Comparison of ENCODE assay signal across 22 cellular contexts in the genomic region with DNA sequence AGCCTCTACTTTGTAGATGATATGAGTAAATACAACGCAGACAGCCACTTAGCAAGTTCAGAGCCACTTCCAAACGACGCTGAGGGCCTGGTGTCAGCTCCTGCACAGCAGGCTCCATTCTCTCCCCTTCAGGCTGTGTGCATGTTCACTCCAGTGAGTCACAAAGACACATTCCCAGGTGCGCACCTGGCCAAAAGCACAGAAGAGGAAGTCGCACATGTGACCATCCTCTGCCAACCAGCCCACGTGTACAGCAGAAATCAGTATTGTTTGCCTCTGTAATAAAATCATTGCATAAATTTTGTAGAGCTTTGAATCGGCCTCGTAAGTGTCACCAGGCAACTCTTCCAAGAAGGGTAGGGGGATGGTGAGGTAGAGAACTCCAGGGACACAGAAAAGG. TPM values are rescaled to one million over a fixed set of nuclear protein-coding genes. Genes with fewer than 3 reads are reported as not detected.
DNase-seq lines count a peak whose midpoint lies in the region; ATAC-seq, FAIRE-seq and TF ChIP-seq lines count a peak whose summit lies in the region.
"Had no signal": no experiment of that assay in that cellular context is flagged by ENCODE, and none has a peak within 500 bp of the region (broad histone marks: within the 10 kb centered on the region; RNA-seq: fewer than 3 reads in every experiment).

No MANE protein-coding gene starts in this region.

- no peak overlapping the region for H3K27ac ChIP-seq in OCI-LY7 (ENCODE audit: low read depth, low read length, poor library complexity, severe bottlenecking)
- no peak overlapping the region for H3K27ac ChIP-seq in keratinocyte (ENCODE audit: control insufficient read depth, insufficient read depth, low read length)
- H3K27ac ChIP-seq in PC-3 (ENCODE audit: low read length): no peak overlapping the region
- H3K27ac ChIP-seq: lower lobe of right lung, psoas muscle, SK-N-MC had no signal

- H3K9ac ChIP-seq in keratinocyte (ENCODE audit: control insufficient read depth, extremely low read depth, insufficient read depth, low read length) (no peak overlapping the region), PC-3 (ENCODE audit: low read length) (no peak overlapping the region)

- no peak for TF ChIP-seq CTCF in OCI-LY7 (conservative IDR thresholded peaks at IDR 0.05; ENCODE audit: low read length)
- TF ChIP-seq CTCF in keratinocyte (optimal IDR thresholded peaks at IDR 0.05 in 1 of 3, IDR thresholded peaks at IDR 0.05 in 1 of 3, conservative IDR thresholded peaks at IDR 0.05 in 1 of 3; ENCODE audit: extremely low read depth in 1 of 3, insufficient read depth in 2 of 3, low read length in 3 of 3): no peak
- TF ChIP-seq CTCF in mesothelial cell of epicardium (IDR thresholded peaks at IDR 0.05; ENCODE audit: unreplicated experiment): no peak
- TF ChIP-seq CTCF in PC-3 (conservative IDR thresholded peaks at IDR 0.05; ENCODE audit: low read depth, low read length): no peak

- H3K36me3 ChIP-seq in OCI-LY7 (ENCODE audit: insufficient read depth, low read length) (no peaks in the 10 kb centered on the region), keratinocyte (ENCODE audit: control insufficient read depth in 2 of 2, extremely low read depth in 1 of 2, insufficient read depth in 2 of 2, low read length in 2 of 2) (no peaks in the 10 kb centered on the region), PC-3 (ENCODE audit: low read depth, low read length) (no peaks in the 10 kb centered on the region)
- H3K36me3 ChIP-seq: lower lobe of right lung, stomach had no signal

- H2AFZ ChIP-seq in OCI-LY7 (ENCODE audit: low read length) (peak overlapping the region; percentile 80), keratinocyte (ENCODE audit: control insufficient read depth, low read length) (no peak overlapping the region), PC-3 (ENCODE audit: low read length) (no peak overlapping the region)

- no peak for DNase-seq in GM12891 (ENCODE audit: insufficient read length, low spot score)
- peak; percentile 90 to 99 for DNase-seq in NCI-H2081 (lab: John Stamatoyannopoulos, UW)
- DNase-seq in OCI-LY7 (ENCODE audit: low spot score): peak; percentile 83
- DNase-seq in keratinocyte (ENCODE audit: low read depth, low spot score): no peak
- no peak for DNase-seq in NCI-H446 treated with DMSO at 0.1 percent for 48 hours (lab: John Stamatoyannopoulos, UW)
- no peak for DNase-seq in activated naive CD4-positive, alpha-beta T cell treated with anti-CD3 and anti-CD28 coated beads, Interleukin-2, amount 50 U/mL, for 72 hours (ENCODE audit: low spot score in 2 of 2)
- DNase-seq in mesothelial cell of epicardium (ENCODE audit: low spot score in 2 of 2, unreplicated experiment in 2 of 2): no peak
- DNase-seq in PC-3: no peak
- DNase-seq: activated T-cell treated with anti-CD3 and anti-CD28 coated beads, Interleukin-2, amount 50 U/mL, for 1 hour; caudate nucleus; effector memory CD8-positive, alpha-beta T cell; foreskin fibroblast; HFFc6; lower lobe of right lung; MV-4-11; naive thymus-derived CD8-positive, alpha-beta T cell; psoas muscle; stimulated activated CD4-positive, alpha-beta T cell treated with anti-CD3 and anti-CD28 coated beads, Interleukin-12 subunit alpha, Interleukin-12 subunit beta, amount 100 ng/mL, for 4 hours; stomach had no signal

- H3K4me3 ChIP-seq in OCI-LY7 (ENCODE audit: low read depth, low read length, poor library complexity, severe bottlenecking) (no peak overlapping the region), keratinocyte (ENCODE audit: control insufficient read depth in 2 of 3, extremely low read depth in 1 of 3, insufficient read depth in 2 of 3, low read depth in 1 of 3, low read length in 3 of 3) (no peak overlapping the region), PC-3 (ENCODE audit: low read length) (no peak overlapping the region)
- H3K4me3 ChIP-seq: lower lobe of right lung, psoas muscle, SK-N-MC, stomach had no signal

- H3K36me3 Mint-ChIP-seq in activated naive CD4-positive, alpha-beta T cell treated with anti-CD3 and anti-CD28 coated beads, Interleukin-2, amount 50 U/mL, for 72 hours: no peaks in the 10 kb centered on the region
- H3K36me3 Mint-ChIP-seq in mesothelial cell of epicardium: no peaks in the 10 kb centered on the region

- dilution Hi-C loops in keratinocyte (cut with MboI; ENCODE audit: extremely low pct_ligation_motif_present, low sequenced_read_pairs): no loop called here

- H3K27me3 Mint-ChIP-seq in mesothelial cell of epicardium (ENCODE audit: low read depth): no peaks in the 10 kb centered on the region
- H3K27me3 Mint-ChIP-seq: activated CD4-positive, alpha-beta T cell treated with anti-CD3 and anti-CD28 coated beads, Interleukin-2, amount 10 ng/mL, durations not matched to agents 24 days and 14 days; effector memory CD8-positive, alpha-beta T cell; IgD-negative memory B cell; naive thymus-derived CD8-positive, alpha-beta T cell had no signal

- H3K27me3 ChIP-seq in keratinocyte (ENCODE audit: control insufficient read depth, extremely low read depth, insufficient read depth, low read length): no peaks in the 10 kb centered on the region
- no peaks in the 10 kb centered on the region for H3K27me3 ChIP-seq in PC-3 (ENCODE audit: low read length)
- H3K27me3 ChIP-seq: stomach had no signal

- CTCF ChIA-PET in OCI-LY7 (lab: Charles Lee; ENCODE audit: unreplicated experiment) (no interaction called here), PC-3 (lab: Charles Lee) (no interaction called here)

- no peaks in the 10 kb centered on the region for H3F3A ChIP-seq in PC-3 (ENCODE audit: low read length, unreplicated experiment)

- no peaks in the 10 kb centered on the region for H3K79me2 ChIP-seq in OCI-LY7 (ENCODE audit: insufficient read depth, low read depth, low read length)
- no peaks in the 10 kb centered on the region for H3K79me2 ChIP-seq in keratinocyte (ENCODE audit: control insufficient read depth, insufficient read depth, low read length)
- H3K79me2 ChIP-seq in PC-3 (ENCODE audit: low read length): no peaks in the 10 kb centered on the region

- FAIRE-seq in GM12891 (lab: Jason Lieb, UNC) (no peak), keratinocyte (lab: Jason Lieb, UNC) (peak; percentile 26)

- no peaks in the 10 kb centered on the region for H3K9me1 ChIP-seq in keratinocyte (ENCODE audit: control insufficient read depth, extremely low read depth, insufficient read depth, low read length)

- peaks cover 17% of the 10 kb centered on the region for H3K4me1 ChIP-seq in OCI-LY7 (ENCODE audit: insufficient read depth, low read length, poor library complexity, severe bottlenecking)
- H3K4me1 ChIP-seq in keratinocyte (ENCODE audit: control insufficient read depth, extremely low read depth, insufficient read depth, low read length): no peaks in the 10 kb centered on the region
- H3K4me1 ChIP-seq in PC-3 (ENCODE audit: insufficient read depth, low read length): no peaks in the 10 kb centered on the region
- H3K4me1 ChIP-seq: lower lobe of right lung, psoas muscle had no signal

- H3K4me3 Mint-ChIP-seq in mesothelial cell of epicardium: no peak overlapping the region
- H3K4me3 Mint-ChIP-seq: activated CD4-positive, alpha-beta T cell treated with anti-CD3 and anti-CD28 coated beads, Interleukin-2, amount 10 ng/mL, durations not matched to agents 24 days and 14 days; effector memory CD8-positive, alpha-beta T cell; HFFc6; IgD-negative memory B cell; naive thymus-derived CD8-positive, alpha-beta T cell had no signal

- H3K4me2 ChIP-seq in OCI-LY7 (ENCODE audit: low read length) (peak overlapping the region; percentile 52), keratinocyte (ENCODE audit: control insufficient read depth, extremely low read depth, insufficient read depth, low read depth, low read length) (no peak overlapping the region), PC-3 (ENCODE audit: low read length) (no peak overlapping the region)

- H3K9me3 ChIP-seq in OCI-LY7 (ENCODE audit: low read length) (no peaks in the 10 kb centered on the region), keratinocyte (ENCODE audit: control insufficient read depth, low read depth, low read length) (no peaks in the 10 kb centered on the region), PC-3 (ENCODE audit: low read length) (no peaks in the 10 kb centered on the region)
- H3K9me3 ChIP-seq: lower lobe of right lung, psoas muscle, stomach had no signal

- no peak for TF ChIP-seq POLR2A in GM12891 (IDR thresholded peaks at IDR 0.05; ENCODE audit: low read depth, low read length)

- POLR2A ChIA-PET in OCI-LY7 (lab: Charles Lee): interaction anchor here (1.5 kb wide), 1 partner anchor 33 kb away, joined by 3 read pairs; no protein-coding TSS in a partner anchor
- POLR2A ChIA-PET in PC-3 (lab: Charles Lee; ENCODE audit: unreplicated experiment): no interaction called here

- no peaks in the 10 kb centered on the region for H3K9me3 Mint-ChIP-seq in activated naive CD4-positive, alpha-beta T cell treated with anti-CD3 and anti-CD28 coated beads, Interleukin-2, amount 50 U/mL, for 72 hours
- no peaks in the 10 kb centered on the region for H3K9me3 Mint-ChIP-seq in mesothelial cell of epicardium
- H3K9me3 Mint-ChIP-seq: activated CD4-positive, alpha-beta T cell treated with anti-CD3 and anti-CD28 coated beads, Interleukin-2, amount 10 ng/mL, durations not matched to agents 24 days and 14 days; effector memory CD8-positive, alpha-beta T cell; HFFc6; IgD-negative memory B cell; naive thymus-derived CD8-positive, alpha-beta T cell had no signal

- H3K9me2 ChIP-seq in OCI-LY7 (ENCODE audit: insufficient read depth, low read length) (no peaks in the 10 kb centered on the region), PC-3 (replicated peaks; ENCODE audit: low read length) (no peaks in the 10 kb centered on the region)

- H3K4me1 Mint-ChIP-seq in mesothelial cell of epicardium: peaks cover 5% of the 10 kb centered on the region
- H3K4me1 Mint-ChIP-seq: activated CD4-positive, alpha-beta T cell treated with anti-CD3 and anti-CD28 coated beads, Interleukin-2, amount 10 ng/mL, durations not matched to agents 24 days and 14 days; naive thymus-derived CD8-positive, alpha-beta T cell had no signal

- intact Hi-C loops in OCI-LY7 (cut with micrococcal nuclease; ENCODE audit: unreplicated experiment) (no loop called here), PC-3 (cut with micrococcal nuclease) (no loop called here)

- H3K27ac Mint-ChIP-seq in activated naive CD4-positive, alpha-beta T cell treated with anti-CD3 and anti-CD28 coated beads, Interleukin-2, amount 50 U/mL, for 72 hours: no peak overlapping the region
- no peak overlapping the region for H3K27ac Mint-ChIP-seq in mesothelial cell of epicardium
- H3K27ac Mint-ChIP-seq: activated CD4-positive, alpha-beta T cell treated with anti-CD3 and anti-CD28 coated beads, Interleukin-2, amount 10 ng/mL, durations not matched to agents 24 days and 14 days; effector memory CD8-positive, alpha-beta T cell; HFFc6; IgD-negative memory B cell had no signal

- H4K20me1 ChIP-seq in OCI-LY7 (ENCODE audit: insufficient read depth, low read length): no peaks in the 10 kb centered on the region
- H4K20me1 ChIP-seq in keratinocyte (ENCODE audit: control insufficient read depth, extremely low read depth, insufficient read depth, low read length): no peaks in the 10 kb centered on the region
- H4K20me1 ChIP-seq in PC-3 (ENCODE audit: low read length): no peaks in the 10 kb centered on the region

- no peak for ATAC-seq in activated naive CD4-positive, alpha-beta T cell treated with anti-CD3 and anti-CD28 coated beads, Interleukin-2, amount 50 U/mL, for 72 hours
- ATAC-seq in PC-3: no peak
- ATAC-seq: effector memory CD8-positive, alpha-beta T cell; lower lobe of right lung; naive thymus-derived CD8-positive, alpha-beta T cell; psoas muscle had no signal

- BruUV-seq in OCI-LY7 (replicated peaks; lab: Mats Ljungman, UMichigan) (no TSS peak), PC-3 (replicated peaks; lab: Mats Ljungman, UMichigan) (no TSS peak)

RNA-seq across cellular contexts. Expression of a gene that starts 19.5 kb away (rescaled TPM):
- polyA plus RNA-seq in GM12891 (2012; ENCODE audit: low read depth, missing spikeins): 0.05 TPM
- 0.19 and 0.44 TPM in 2 replicates for total RNA-seq in OCI-LY7 (2014; rRNA removed; shearing (Covaris generic))
- total RNA-seq in OCI-LY7 (2022): 0.23 and 0.39 TPM in 2 replicates
- 0.09 to 0.23 TPM (median 0.22 TPM) in 3 replicates for polyA plus RNA-seq in keratinocyte
- 0.70 TPM for polyA plus RNA-seq in keratinocyte (2011; ENCODE audit: low read depth)
- polyA plus RNA-seq in keratinocyte (2011; cell fraction: cytosol; rRNA removed): 0.04 and 0.06 TPM in 2 replicates
- 1.3 TPM in 2 replicates for polyA plus RNA-seq in keratinocyte (2011; cell fraction: nucleus; rRNA removed)
- polyA plus RNA-seq in keratinocyte (2012; ENCODE audit: low replicate concordance): 0.05 and 0.08 TPM in 2 replicates
- polyA minus RNA-seq in keratinocyte: 0.10 to 0.16 TPM in 2 of 3 replicates, not detected in the other
- not detected for polyA minus RNA-seq in keratinocyte (2011; cell fraction: cytosol; rRNA and poly(A)+ RNA removed)
- 0.32 and 0.54 TPM in 2 replicates for polyA minus RNA-seq in keratinocyte (2011; cell fraction: nucleus; rRNA and poly(A)+ RNA removed)
- under 1 TPM; 0.05 to 0.43 TPM for total RNA-seq in activated naive CD4-positive, alpha-beta T cell treated with anti-CD3 and anti-CD28 coated beads, Interleukin-2, amount 50 U/mL, for 72 hours
- total RNA-seq in mesothelial cell of epicardium: 0.54 to 1.4 TPM (median 0.54 TPM) in 3 replicates
- total RNA-seq in PC-3 (2014; rRNA removed): 0.07 TPM in 1 of 2 replicates, not detected in the other
- polyA plus RNA-seq: IgD-negative memory B cell had no signal

RNA-seq across cellular contexts. Expression of a gene that starts 40.3 kb away (rescaled TPM):
- polyA plus RNA-seq in GM12891 (2012; ENCODE audit: low read depth, missing spikeins): 16.3 TPM
- 32.2 and 40.0 TPM in 2 replicates for total RNA-seq in OCI-LY7 (2014; rRNA removed; shearing (Covaris generic))
- total RNA-seq in OCI-LY7 (2022): 46.4 and 52.3 TPM in 2 replicates
- polyA plus RNA-seq in keratinocyte: 15.8 to 28.3 TPM (median 22.6 TPM) in 3 replicates
- 17.1 TPM for polyA plus RNA-seq in keratinocyte (2011; ENCODE audit: low read depth)
- polyA plus RNA-seq in keratinocyte (2011; cell fraction: cytosol; rRNA removed): 12.8 and 18.6 TPM in 2 replicates
- 16.6 and 24.5 TPM in 2 replicates for polyA plus RNA-seq in keratinocyte (2011; cell fraction: nucleus; rRNA removed)
- 10.1 and 22.1 TPM in 2 replicates for polyA plus RNA-seq in keratinocyte (2012; ENCODE audit: low replicate concordance)
- 4.6 to 15.2 TPM (median 6.0 TPM) in 3 replicates for polyA minus RNA-seq in keratinocyte
- 11.5 TPM for polyA minus RNA-seq in keratinocyte (2011; cell fraction: cytosol; rRNA and poly(A)+ RNA removed)
- polyA minus RNA-seq in keratinocyte (2011; cell fraction: nucleus; rRNA and poly(A)+ RNA removed): 9.4 and 16.3 TPM in 2 replicates
- 10 to 100 TPM; 22.0 to 33.9 TPM for total RNA-seq in activated naive CD4-positive, alpha-beta T cell treated with anti-CD3 and anti-CD28 coated beads, Interleukin-2, amount 50 U/mL, for 72 hours
- 28.5 to 29.7 TPM (median 29.0 TPM) in 3 replicates for total RNA-seq in mesothelial cell of epicardium
- 21.5 and 25.4 TPM in 2 replicates for total RNA-seq in PC-3 (2014; rRNA removed)

RNA-seq across cellular contexts. Expression of a gene that starts 52.7 kb away (rescaled TPM):
- 29.8 TPM for polyA plus RNA-seq in GM12891 (2012; ENCODE audit: low read depth, missing spikeins)
- total RNA-seq in OCI-LY7 (2014; rRNA removed; shearing (Covaris generic)): 35.4 and 47.1 TPM in 2 replicates
- total RNA-seq in OCI-LY7 (2022) (42.2 and 43.8 TPM in 2 replicates), mesothelial cell of epicardium (19.8 to 24.3 TPM (median 21.0 TPM) in 3 replicates), PC-3 (2014; rRNA removed) (13.7 and 14.0 TPM in 2 replicates)
- 11.8 to 20.6 TPM (median 15.6 TPM) in 3 replicates for polyA plus RNA-seq in keratinocyte
- 21.0 TPM for polyA plus RNA-seq in keratinocyte (2011; ENCODE audit: low read depth)
- polyA plus RNA-seq in keratinocyte (2011; cell fraction: cytosol; rRNA removed): 16.8 and 19.6 TPM in 2 replicates
- polyA plus RNA-seq in keratinocyte (2011; cell fraction: nucleus; rRNA removed): 10.1 and 14.0 TPM in 2 replicates
- polyA plus RNA-seq in keratinocyte (2012; ENCODE audit: low replicate concordance): 20.6 and 23.0 TPM in 2 replicates
- polyA minus RNA-seq in keratinocyte: 12.9 to 24.8 TPM (median 18.8 TPM) in 3 replicates
- 19.4 TPM for polyA minus RNA-seq in keratinocyte (2011; cell fraction: cytosol; rRNA and poly(A)+ RNA removed)
- 4.4 and 13.4 TPM in 2 replicates for polyA minus RNA-seq in keratinocyte (2011; cell fraction: nucleus; rRNA and poly(A)+ RNA removed)
- 10 to 100 TPM; 42.7 to 62.9 TPM for total RNA-seq in activated naive CD4-positive, alpha-beta T cell treated with anti-CD3 and anti-CD28 coated beads, Interleukin-2, amount 50 U/mL, for 72 hours

Comparison
In these comparisons a context has a peak if more than half of its experiments do, and no peak if none do; other contexts are left out.
1. DNase-seq: peak in NCI-H2081 (2 of 2) and OCI-LY7 (single experiment); none in GM12891 (single experiment), keratinocyte (single experiment), NCI-H446 treated with DMSO at 0.1 percent for 48 hours (single experiment), activated naive CD4-positive, alpha-beta T cell treated with anti-CD3 and anti-CD28 coated beads, Interleukin-2, amount 50 U/mL, for 72 hours (0 of 2), mesothelial cell of epicardium (0 of 2) and PC-3 (single experiment).